ENCODE assay signal across 8 cellular contexts in the genomic region with DNA sequence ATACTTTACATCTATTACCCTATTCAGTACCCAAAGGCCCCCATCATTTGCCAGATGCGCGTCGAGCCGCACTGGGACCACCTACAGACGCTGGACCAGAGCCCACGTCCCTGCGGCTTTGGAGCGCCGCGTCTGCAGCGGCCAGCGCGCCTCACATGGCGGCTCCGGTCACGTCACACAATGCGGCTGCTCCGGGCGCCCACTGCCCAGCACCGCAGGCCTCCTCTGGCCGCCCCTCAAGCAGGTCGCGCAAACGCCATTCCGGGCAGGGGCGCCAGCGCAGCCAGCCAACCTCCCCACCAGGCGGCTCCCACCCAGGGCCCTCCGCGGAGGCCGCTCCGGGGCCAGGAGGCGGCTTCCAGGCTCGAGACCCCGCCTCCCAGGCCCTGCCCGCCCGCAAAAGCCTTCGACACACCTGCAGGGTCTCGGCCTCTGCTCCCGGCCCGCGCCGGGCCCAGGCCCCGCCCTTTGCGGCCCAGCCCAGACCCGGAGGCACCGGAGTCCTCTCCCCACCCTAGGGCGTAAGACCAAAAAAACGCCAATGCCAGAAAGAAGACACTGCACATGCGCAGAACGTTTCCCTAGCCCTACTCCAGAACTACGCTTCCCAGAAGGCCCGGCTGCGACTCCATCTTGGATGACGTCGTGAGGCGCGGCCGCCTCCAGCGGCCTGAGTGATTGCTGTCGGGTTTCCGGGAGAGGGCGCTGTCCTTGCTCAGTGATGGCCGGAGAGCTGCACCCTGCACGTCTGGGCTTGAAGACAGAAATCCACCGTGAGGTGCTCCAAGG. TPM values are rescaled to one million over a fixed set of nuclear protein-coding genes. Genes with fewer than 3 reads are reported as not detected.
A peak's percentile ranks its signal among the peaks of the same experiment; 100 is the strongest.
DNase-seq lines count a peak whose midpoint lies in the region; ATAC-seq and TF ChIP-seq lines count a peak whose summit lies in the region.

Gene ZNF25 (minus strand): TSS at position 557 of the 789 bp plus-strand sequence. CDS start 4,925 bp downstream, outside the sequence.

- no peaks in the 10 kb centered on the region for H3K9me2 ChIP-seq in SK-N-SH

- TF ChIP-seq CTCF in GM10266 (IDR thresholded peaks at IDR 0.05; ENCODE audit: control insufficient read depth, insufficient read depth, low read depth, missing control alignments) (peak; percentile 87), SK-N-SH (IDR thresholded peaks at IDR 0.05) (peak; percentile 85), omental fat pad (IDR thresholded peaks at IDR 0.05) (peak in 2 of 3 donors; percentile 52 to 80), testis (IDR thresholded peaks at IDR 0.05) (peak; percentile 89 to 96 (median 92))

- peak within 1 kb of the TSS; percentile 95 for H3K27ac Mint-ChIP-seq in activated naive CD8-positive, alpha-beta T cell

- H3K36me3 Mint-ChIP-seq in activated naive CD8-positive, alpha-beta T cell = no peaks in the 10 kb centered on the region

- intact Hi-C loops in testis (cut with DNase I; ENCODE audit: low total_unique reads) = no loop called here

- H4K20me1 ChIP-seq in SK-N-SH (ENCODE audit: insufficient read depth) = no peaks in the 10 kb centered on the region

- H3K4me3 Mint-ChIP-seq in activated naive CD8-positive, alpha-beta T cell = peak within 1 kb of the TSS; percentile 93

- DNase-seq in GM10266 (ENCODE audit: extremely low spot score) (peak; percentile 96), NCI-H1048 (lab: John Stamatoyannopoulos, UW) (peak; percentile 93), SK-N-SH (peak; percentile 93), glomerular visceral epithelial cell (ENCODE audit: extremely low spot score) (peak; percentile 99), omental fat pad (ENCODE audit: low spot score) (peak; percentile 94), testis (peak; percentile 100)

- CTCF ChIA-PET in SK-N-SH (lab: Yijun Ruan, JAX) = interaction anchor here (0.6 to 1.7 kb wide), 18 partner anchors 9 to 119 kb away, joined by 3 to 10 read pairs (median 4); partner anchors contain the start of genes ZNF248, ZNF33A and ZNF37A

- no peaks in the 10 kb centered on the region for H3K36me3 ChIP-seq in SK-N-SH (replicated peaks in 1 of 2; ENCODE audit: control insufficient read depth in 1 of 2, insufficient read depth in 2 of 2, low read length in 1 of 2)
- H3K36me3 ChIP-seq in testis (ENCODE audit: low read depth, missing control alignments) = no peaks in the 10 kb centered on the region

- 1% methylated on average over 33 of the region's 66 CpGs for WGBS in SK-N-SH (ENCODE audit: low lambda C conversion rate)
- WGBS in testis, 2 donors = 0% methylated on average over 29 to 58 of the region's 66 CpGs

- peak within 1 kb of the TSS; percentile 97 for H3K4me2 ChIP-seq in SK-N-SH

- H3K4me1 Mint-ChIP-seq in activated naive CD8-positive, alpha-beta T cell (ENCODE audit: low read depth) = peaks cover 20% of the 10 kb centered on the region

- H3K79me2 ChIP-seq in SK-N-SH (ENCODE audit: insufficient read depth) = peaks cover 35% of the 10 kb centered on the region

- H3F3A ChIP-seq in SK-N-SH (replicated peaks; ENCODE audit: insufficient read depth) = peaks cover 9% of the 10 kb centered on the region

- H3K9me3 Mint-ChIP-seq in activated naive CD8-positive, alpha-beta T cell (ENCODE audit: low read depth) = no peaks in the 10 kb centered on the region

- H3K4me3 ChIP-seq in SK-N-SH (ENCODE audit: low read depth in 2 of 2, low read length in 1 of 2) (peak within 1 kb of the TSS; percentile 76 to 90), testis (peak within 1 kb of the TSS; percentile 71 to 96)

- ATAC-seq in HG02588 (IDR thresholded peaks at IDR 0.05; ENCODE audit: unreplicated experiment) = peak; percentile 97
- ATAC-seq in omental fat pad (ENCODE audit: low FRiP score) = peak; percentile 99

- TF ChIP-seq POLR2A in testis (IDR thresholded peaks at IDR 0.05) = peak; percentile 28

- H3K9me3 ChIP-seq in SK-N-SH = 0 out of 2 replicates have a peak, but pooled peaks cover 6% of the 10 kb centered on the region
- H3K9me3 ChIP-seq in testis = no peaks in the 10 kb centered on the region

- POLR2A ChIA-PET in SK-N-SH (lab: Yijun Ruan, JAX) = interaction anchor here (1.2 to 1.4 kb wide), 4 partner anchors 28 to 119 kb away, joined by 3 to 7 read pairs (median 4); partner anchors contain the start of genes ZNF248 and ZNF33A

- H3K27me3 Mint-ChIP-seq in activated naive CD8-positive, alpha-beta T cell = no peaks in the 10 kb centered on the region

- no peak for TF ChIP-seq EP300 in SK-N-SH (IDR thresholded peaks at IDR 0.05; ENCODE audit: borderline replicate concordance in 1 of 2, low read depth in 1 of 2, low read length in 1 of 2)

- peak within 1 kb of the TSS; percentile 95 for H2AFZ ChIP-seq in SK-N-SH (ENCODE audit: low read depth)

- peak within 1 kb of the TSS; percentile 86 for H3K9ac ChIP-seq in SK-N-SH

- peak; percentile 74 for TF ChIP-seq RAD21 in SK-N-SH (IDR thresholded peaks at IDR 0.05; ENCODE audit: low read length)

- H3K4me1 ChIP-seq in SK-N-SH (ENCODE audit: control insufficient read depth in 1 of 2, insufficient read depth in 2 of 2, low read depth in 1 of 2, low read length in 1 of 2) (no peaks in the 10 kb centered on the region; a peak in 2 of 4 replicates), testis (peaks cover 5% of the 10 kb centered on the region)

- no peaks in the 10 kb centered on the region for H3K27me3 ChIP-seq in SK-N-SH (ENCODE audit: insufficient read depth)
- H3K27me3 ChIP-seq in testis = no peaks in the 10 kb centered on the region

- H3K27ac ChIP-seq in SK-N-SH (ENCODE audit: low read depth in 2 of 2, low read length in 1 of 2) = peak within 1 kb of the TSS; percentile 74 to 89
- peak within 1 kb of the TSS; percentile 89 to 99 for H3K27ac ChIP-seq in testis

TF ChIP-seq in SK-N-SH, 30 proteins besides CTCF, POLR2A, EP300 and RAD21 (continues in another document):
- TF ChIP-seq FOXJ3 (CRISPR knock-in tag; IDR thresholded peaks at IDR 0.05) = no peak
- no peak for TF ChIP-seq ZBTB33 (IDR thresholded peaks at IDR 0.05; ENCODE audit: borderline replicate concordance, low read depth)
- peak; percentile 70 for TF ChIP-seq MAX (IDR thresholded peaks at IDR 0.05; ENCODE audit: low read depth)
- peak; percentile 9; the same call in 1 of the 2 replicates for TF ChIP-seq SIN3A (IDR thresholded peaks at IDR 0.05; ENCODE audit: borderline replicate concordance, low read depth, low read length)
- TF ChIP-seq GABPA (IDR thresholded peaks at IDR 0.05; ENCODE audit: low read depth) = no peak
- peak; percentile 81 for TF ChIP-seq NRF1 (IDR thresholded peaks at IDR 0.05; ENCODE audit: low read depth, low read length)
- TF ChIP-seq, protein P1, sequence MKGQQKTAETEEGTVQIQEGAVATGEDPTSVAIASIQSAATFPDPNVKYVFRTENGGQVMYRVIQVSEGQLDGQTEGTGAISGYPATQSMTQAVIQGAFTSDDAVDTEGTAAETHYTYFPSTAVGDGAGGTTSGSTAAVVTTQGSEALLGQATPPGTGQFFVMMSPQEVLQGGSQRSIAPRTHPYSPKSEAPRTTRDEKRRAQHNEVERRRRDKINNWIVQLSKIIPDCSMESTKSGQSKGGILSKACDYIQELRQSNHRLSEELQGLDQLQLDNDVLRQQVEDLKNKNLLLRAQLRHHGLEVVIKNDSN (IDR thresholded peaks at IDR 0.05; ENCODE audit: borderline replicate concordance, low read depth) = no peak
- TF ChIP-seq GATA2 (CRISPR knock-in tag; IDR thresholded peaks at IDR 0.05) = no peak
- TF ChIP-seq FOSL2 (IDR thresholded peaks at IDR 0.05; ENCODE audit: borderline replicate concordance, low read depth) = no peak
- no peak for TF ChIP-seq JUND (IDR thresholded peaks at IDR 0.05)

RNA-seq across cellular contexts. Expression of gene ZNF25, which starts in this region (rescaled TPM):
- polyA plus RNA-seq in SK-N-SH (2012; rRNA removed) (3.6 and 5.6 TPM in 2 replicates), testis (ENCODE audit: insufficient read depth, low read depth, low replicate concordance) (9.5 TPM)
- 5.8 and 6.9 TPM in 2 replicates for polyA plus RNA-seq in SK-N-SH (2012; cell fraction: cytosol; rRNA removed)
- 6.7 and 12.0 TPM in 2 replicates for polyA plus RNA-seq in SK-N-SH (2012; cell fraction: nucleus; rRNA removed)
- total RNA-seq in omental fat pad (10 to 100 TPM in 3 of 4 donors, 1 to 10 TPM in 1; 8.8 to 20.3 (median 13.3) TPM), testis (10 to 100 TPM; 10.5 to 12.7 TPM)

Comparison
In these comparisons a context has a peak if more than half of its experiments do, and no peak if none do; other contexts are left out.
1. Peak in every context shown above with its lines: DNase-seq, ATAC-seq, H3K4me3 ChIP-seq and H3K27ac ChIP-seq.